ENCODE assay signal across 17 cellular contexts in genomic region chr11:113240790-113241189, GRCh38.
A peak's percentile ranks its signal among the peaks of the same experiment; 100 is the strongest.
DNase-seq lines count a peak whose midpoint lies in the region; ATAC-seq lines count a peak whose summit lies in the region.
"Had no signal": no experiment of that assay in that cellular context is flagged by ENCODE, and none has a peak within 500 bp of the region (broad histone marks: within the 10 kb centered on the region; RNA-seq: fewer than 3 reads in every experiment).

No MANE protein-coding gene starts in this region.

- H3K4me1 ChIP-seq in mesendoderm (ENCODE audit: control insufficient read depth, low read depth, low read length): peaks cover 6% of the 10 kb centered on the region

- H2BK120ac ChIP-seq in mesendoderm (ENCODE audit: low read depth, low read length): no peak overlapping the region

- no peak overlapping the region for H3K56ac ChIP-seq in mesendoderm (ENCODE audit: low read length)

- ATAC-seq in GM18907 (IDR thresholded peaks at IDR 0.05; ENCODE audit: unreplicated experiment): no peak
- ATAC-seq: GM12878, PC-3 had no signal

- no peaks in the 10 kb centered on the region for H3K79me2 ChIP-seq in mesendoderm (ENCODE audit: control insufficient read depth, insufficient read depth, low read length)

- H3K27me3 ChIP-seq in mesendoderm (ENCODE audit: insufficient read depth, low read length, poor library complexity): no peaks in the 10 kb centered on the region

- no peak overlapping the region for H4K5ac ChIP-seq in mesendoderm (ENCODE audit: low read length)

- no peaks in the 10 kb centered on the region for H3K36me3 ChIP-seq in mesendoderm (ENCODE audit: control insufficient read depth, insufficient read depth, low read length)

- no peak overlapping the region for H3K18ac ChIP-seq in mesendoderm (ENCODE audit: low read length)

- peak overlapping the region; percentile 63 for H3K27ac ChIP-seq in cingulate gyrus (ENCODE audit: low read depth, low read length)
- no peak overlapping the region for H3K27ac ChIP-seq in mesendoderm (ENCODE audit: low read depth, low read length)
- H3K27ac ChIP-seq: 22Rv1, RWPE1 had no signal

- H3K9ac ChIP-seq in mesendoderm (ENCODE audit: low read length): no peak overlapping the region

- H3K4me2 ChIP-seq in mesendoderm (ENCODE audit: low read length): no peak overlapping the region

- no peak overlapping the region for H4K8ac ChIP-seq in mesendoderm (ENCODE audit: low read depth, low read length)

- no CpG with 5 or more reads among the region's 6 CpGs for WGBS in mesendoderm (ENCODE audit: extremely low coverage, insufficient coverage, low lambda C conversion rate)

- peak; percentile 39 for DNase-seq in NCI-H2029 (lab: John Stamatoyannopoulos, UW)
- no peak for DNase-seq in NCI-H2029 treated with DMSO at 0.1 percent for 48 hours (lab: John Stamatoyannopoulos, UW)
- peak; percentile 89 for DNase-seq in mesendoderm
- DNase-seq in D341Med (ENCODE audit: low spot score): no peak
- no peak for DNase-seq in KG1 (lab: John Stamatoyannopoulos, UW)
- no peak for DNase-seq in central memory CD4-positive, alpha-beta T cell
- DNase-seq: CD4-positive, alpha-beta memory T cell; DND-41; GDM1; NCI-H1436; NCI-H2227 treated with DMSO at 0.1 percent for 48 hours; PC-3 had no signal

- H2BK15ac ChIP-seq in mesendoderm (replicated peaks; ENCODE audit: low read depth): no peak overlapping the region

- H2AK5ac ChIP-seq in mesendoderm (ENCODE audit: low read length): no peak overlapping the region

- H2BK5ac ChIP-seq in mesendoderm (ENCODE audit: low read length): no peak overlapping the region

- no peak overlapping the region for H3K23ac ChIP-seq in mesendoderm (ENCODE audit: low read length)

- no peak overlapping the region for H3K4me3 ChIP-seq in mesendoderm (ENCODE audit: low read length)
- H3K4me3 ChIP-seq: GM12878 had no signal

- no peak overlapping the region for H3K4ac ChIP-seq in mesendoderm (ENCODE audit: low read depth, low read length)

- H3K79me1 ChIP-seq in mesendoderm (ENCODE audit: low read length): no peaks in the 10 kb centered on the region

Comparison
In these comparisons a context has a peak if more than half of its experiments do, and no peak if none do; other contexts are left out.
1. DNase-seq: peak in NCI-H2029 (single experiment) and mesendoderm (single experiment); none in NCI-H2029 treated with DMSO at 0.1 percent for 48 hours (single experiment), D341Med (single experiment), KG1 (single experiment) and central memory CD4-positive, alpha-beta T cell (single experiment).